Comparison of ENCODE assay signal across 1 cellular context in the genomic region with DNA sequence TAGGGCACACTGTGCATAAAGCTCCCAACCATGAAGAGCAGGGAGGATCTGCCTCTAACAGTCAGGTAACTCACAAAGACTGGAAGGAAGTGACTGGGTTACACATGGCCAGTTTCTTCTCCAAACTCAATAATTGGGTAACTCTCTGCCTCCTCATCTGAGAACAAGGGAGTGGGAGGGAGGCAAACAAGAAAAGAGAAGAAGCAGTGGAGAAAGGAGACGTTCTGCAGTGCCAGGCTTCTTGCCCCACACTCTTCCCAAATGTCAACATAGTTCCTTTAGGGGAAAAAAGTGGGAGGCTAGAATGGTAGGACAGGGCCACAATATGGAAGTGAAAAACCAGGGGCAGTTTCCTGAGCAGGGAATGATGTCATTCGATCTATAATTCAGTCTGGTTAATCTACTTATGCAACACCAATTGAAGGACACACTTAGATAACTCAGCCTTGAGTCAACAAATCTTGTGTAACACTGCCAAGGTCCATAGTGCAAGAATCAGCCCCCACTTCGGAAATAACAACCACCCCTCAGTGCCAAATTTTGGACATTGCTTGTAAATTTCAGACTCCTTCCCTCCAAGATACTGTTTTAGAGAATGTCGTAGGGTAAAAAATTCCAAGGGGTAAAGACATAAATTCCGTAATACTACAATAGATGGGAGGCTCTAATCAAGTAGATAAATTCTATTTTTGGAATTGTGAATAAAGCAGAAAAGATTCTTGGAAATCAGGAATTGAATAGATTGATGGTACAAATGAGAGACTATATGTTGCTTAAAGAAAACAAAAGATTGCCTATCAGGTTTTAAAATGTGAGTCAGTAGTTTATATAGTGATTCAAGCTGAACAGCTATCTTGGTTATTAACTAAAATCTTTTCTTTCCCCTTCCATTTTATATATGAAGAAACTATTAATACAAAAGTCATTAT.
TF ChIP-seq lines count a peak whose summit lies in the region.

No MANE protein-coding gene starts in this region.

TF ChIP-seq in A549, 52 proteins besides CTCF, POLR2A, EP300 and RAD21 (continued from another document):
- TF ChIP-seq, protein P1, sequence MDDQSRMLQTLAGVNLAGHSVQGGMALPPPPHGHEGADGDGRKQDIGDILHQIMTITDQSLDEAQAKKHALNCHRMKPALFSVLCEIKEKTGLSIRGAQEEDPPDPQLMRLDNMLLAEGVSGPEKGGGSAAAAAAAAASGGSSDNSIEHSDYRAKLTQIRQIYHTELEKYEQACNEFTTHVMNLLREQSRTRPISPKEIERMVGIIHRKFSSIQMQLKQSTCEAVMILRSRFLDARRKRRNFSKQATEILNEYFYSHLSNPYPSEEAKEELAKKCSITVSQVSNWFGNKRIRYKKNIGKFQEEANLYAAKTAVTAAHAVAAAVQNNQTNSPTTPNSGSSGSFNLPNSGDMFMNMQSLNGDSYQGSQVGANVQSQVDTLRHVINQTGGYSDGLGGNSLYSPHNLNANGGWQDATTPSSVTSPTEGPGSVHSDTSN (IDR thresholded peaks at IDR 0.05), result no peak
- TF ChIP-seq FOSL2 (IDR thresholded peaks at IDR 0.05) (peak; percentile 67), FOSL2 (CRISPR knock-in tag; IDR thresholded peaks at IDR 0.05) (peak; percentile 75), BHLHE40 (IDR thresholded peaks at IDR 0.05; ENCODE audit: low read depth, low read length) (no peak), TFCP2L1 (CRISPR knock-in tag; IDR thresholded peaks at IDR 0.05) (no peak), HOXA7 (CRISPR knock-in tag; IDR thresholded peaks at IDR 0.05) (no peak), RFX5 (IDR thresholded peaks at IDR 0.05) (no peak), JUN (IDR thresholded peaks at IDR 0.05) (peak; percentile 77 to 81), ZFP36 (IDR thresholded peaks at IDR 0.05; ENCODE audit: borderline replicate concordance, partially characterized antibody) (no peak), CHD2 (IDR thresholded peaks at IDR 0.05; ENCODE audit: low read length, partially characterized antibody) (no peak), FOSB (CRISPR knock-in tag; IDR thresholded peaks at IDR 0.05) (no peak), PHF8 (IDR thresholded peaks at IDR 0.05; ENCODE audit: borderline replicate concordance, low read depth) (no peak), SREBF2 (IDR thresholded peaks at IDR 0.05) (no peak)
- TF ChIP-seq, protein P2, sequence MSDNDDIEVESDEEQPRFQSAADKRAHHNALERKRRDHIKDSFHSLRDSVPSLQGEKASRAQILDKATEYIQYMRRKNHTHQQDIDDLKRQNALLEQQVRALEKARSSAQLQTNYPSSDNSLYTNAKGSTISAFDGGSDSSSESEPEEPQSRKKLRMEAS (IDR thresholded peaks at IDR 0.05), result no peak
